ENCODE assay signal across 28 cellular contexts in genomic region chr7:140704205-140704604, GRCh38.
"Had no signal": no experiment of that assay in that cellular context is flagged by ENCODE, and none has a peak within 500 bp of the region (broad histone marks: within the 10 kb centered on the region; RNA-seq: fewer than 3 reads in every experiment).

No MANE protein-coding gene starts in this region.

- H3K9me3 Mint-ChIP-seq: activated CD4-positive, alpha-beta memory T cell treated with anti-CD3 and anti-CD28 coated beads, Interleukin-2, amount 10 ng/mL, durations not matched to agents 7 days and 5 days; activated naive CD4-positive, alpha-beta T cell treated with anti-CD3 and anti-CD28 coated beads for 36 hours; activated naive CD8-positive, alpha-beta T cell treated with anti-CD3 and anti-CD28 coated beads for 36 hours; activated T-cell treated with anti-CD3 and anti-CD28 coated beads, Interleukin-2, amount 50 U/mL, for 24 hours; T-helper 1 cell treated with Interleukin-12 subunit alpha and Interleukin-12 subunit beta and Interleukin-4 antibody, amounts not matched to agents 30 μg/mL and 1 μg/mL, for 36 hours; T-helper 2 cell treated with Interferon-gamma antibody and Interleukin-4, amounts not matched to agents 5 μg/mL and 100 μg/mL, for 36 hours; WTC11 had no signal

- H3K27ac Mint-ChIP-seq: activated CD4-positive, alpha-beta memory T cell treated with anti-CD3 and anti-CD28 coated beads, Interleukin-2, amount 10 ng/mL, durations not matched to agents 7 days and 5 days; activated naive CD4-positive, alpha-beta T cell treated with anti-CD3 and anti-CD28 coated beads for 36 hours; activated naive CD8-positive, alpha-beta T cell treated with anti-CD3 and anti-CD28 coated beads for 36 hours; T-helper 1 cell treated with Interleukin-12 subunit alpha and Interleukin-12 subunit beta and Interleukin-4 antibody, amounts not matched to agents 30 μg/mL and 1 μg/mL, for 36 hours; T-helper 2 cell treated with Interferon-gamma antibody and Interleukin-4, amounts not matched to agents 5 μg/mL and 100 μg/mL, for 36 hours; WTC11 had no signal

- ATAC-seq: activated CD4-positive, CD25-positive, alpha-beta regulatory T cell treated with anti-CD3 and anti-CD28 coated beads, Interleukin-2, amount 50 U/mL, for 24 hours; K562; PC-3; WTC11 had no signal

- H3K4me1 Mint-ChIP-seq: WTC11 had no signal

- H3K27me3 Mint-ChIP-seq: activated CD4-positive, alpha-beta memory T cell treated with anti-CD3 and anti-CD28 coated beads, Interleukin-2, amount 10 ng/mL, durations not matched to agents 7 days and 5 days; activated naive CD8-positive, alpha-beta T cell treated with anti-CD3 and anti-CD28 coated beads for 36 hours; activated T-cell treated with anti-CD3 and anti-CD28 coated beads, Interleukin-2, amount 50 U/mL, for 24 hours had no signal

- DNase-seq: activated CD4-positive, alpha-beta memory T cell treated with anti-CD3 and anti-CD28 coated beads, Interleukin-2, amount 10 ng/mL, durations not matched to agents 7 days and 5 days; activated CD4-positive, alpha-beta T cell treated with anti-CD3 and anti-CD28 coated beads for 4 hours; activated gamma-delta T cell treated with Interleukin-2 at 50 U/mL for 16 hours; activated naive CD4-positive, alpha-beta T cell treated with anti-CD3 and anti-CD28 coated beads for 36 hours; activated naive CD8-positive, alpha-beta T cell treated with anti-CD3 and anti-CD28 coated beads for 36 hours; activated T-cell treated with anti-CD3 and anti-CD28 coated beads, Interleukin-2, amount 50 U/mL, for 24 hours; amniotic stem cell; aorta; brain microvascular endothelial cell; central memory CD4-positive, alpha-beta T cell; NCI-H1105; NCI-H1436; NCI-H1694; NCI-H1930; NCI-H2081 treated with DMSO at 0.1 percent for 48 hours; NCI-H226; NCI-H524 treated with DMSO at 0.1 percent for 48 hours; NK-92 treated with Interleukin-12 subunit alpha and Interleukin-12 subunit beta, amount 100 ng/mL, for 24 hours; PC-3; Peyer's patch; RPMI8226; SHP77 treated with DMSO at 0.1 percent for 48 hours; SK-N-SH had no signal

- H3K4me3 Mint-ChIP-seq: activated CD4-positive, alpha-beta memory T cell treated with anti-CD3 and anti-CD28 coated beads, Interleukin-2, amount 10 ng/mL, durations not matched to agents 7 days and 5 days; activated naive CD4-positive, alpha-beta T cell treated with anti-CD3 and anti-CD28 coated beads for 36 hours; activated naive CD8-positive, alpha-beta T cell treated with anti-CD3 and anti-CD28 coated beads for 36 hours; activated T-cell treated with anti-CD3 and anti-CD28 coated beads, Interleukin-2, amount 50 U/mL, for 24 hours; T-helper 1 cell treated with Interleukin-12 subunit alpha and Interleukin-12 subunit beta and Interleukin-4 antibody, amounts not matched to agents 30 μg/mL and 1 μg/mL, for 36 hours; T-helper 2 cell treated with Interferon-gamma antibody and Interleukin-4, amounts not matched to agents 5 μg/mL and 100 μg/mL, for 36 hours; WTC11 had no signal
